In genomic region chr14:67934087-67934486, GRCh38 we compare ENCODE assay signal across 8 cellular contexts.
DNase-seq lines count a peak whose midpoint lies in the region; ATAC-seq and TF ChIP-seq lines count a peak whose summit lies in the region.

No MANE protein-coding gene starts in this region.

- TF ChIP-seq POLR2A in uterus (IDR thresholded peaks at IDR 0.05) = peak in 1 of 2 donors; percentile 10

- H3K36me3 Mint-ChIP-seq in activated T-cell treated with anti-CD3 and anti-CD28 coated beads, Interleukin-2, amount 50 U/mL, for 4 hours (ENCODE audit: insufficient read depth) = peaks cover 7% of the 10 kb centered on the region
- peaks cover 5% of the 10 kb centered on the region for H3K36me3 Mint-ChIP-seq in activated T-cell treated with anti-CD3 and anti-CD28 coated beads, Interleukin-2, amount 50 U/mL, for 24 hours (ENCODE audit: low read depth)
- no peaks in the 10 kb centered on the region for H3K36me3 Mint-ChIP-seq in effector memory CD8-positive, alpha-beta T cell (ENCODE audit: insufficient read depth)

- H3K9me3 Mint-ChIP-seq in activated T-cell treated with anti-CD3 and anti-CD28 coated beads, Interleukin-2, amount 50 U/mL, for 4 hours = peaks cover 18% of the 10 kb centered on the region
- H3K9me3 Mint-ChIP-seq in activated T-cell treated with anti-CD3 and anti-CD28 coated beads, Interleukin-2, amount 50 U/mL, for 24 hours = peaks cover 11% of the 10 kb centered on the region
- no peaks in the 10 kb centered on the region for H3K9me3 Mint-ChIP-seq in effector memory CD8-positive, alpha-beta T cell

- TF ChIP-seq CTCF in LNCAP (IDR thresholded peaks at IDR 0.05) (peak; percentile 79), uterus (IDR thresholded peaks at IDR 0.05) (peak; percentile 74 to 92 (median 78))

- no peaks in the 10 kb centered on the region for H3K27me3 Mint-ChIP-seq in activated T-cell treated with anti-CD3 and anti-CD28 coated beads, Interleukin-2, amount 50 U/mL, for 4 hours (ENCODE audit: low read depth)
- H3K27me3 Mint-ChIP-seq in activated T-cell treated with anti-CD3 and anti-CD28 coated beads, Interleukin-2, amount 50 U/mL, for 24 hours = no peaks in the 10 kb centered on the region
- H3K27me3 Mint-ChIP-seq in effector memory CD8-positive, alpha-beta T cell = no peaks in the 10 kb centered on the region

- H3K9me3 ChIP-seq in uterus = peaks cover 0 to 15% of the 10 kb centered on the region in 2 donors

- no peaks in the 10 kb centered on the region for H3K27me3 ChIP-seq in uterus

- H3K4me3 ChIP-seq in uterus = no peak overlapping the region

- peaks cover 0 to 12% of the 10 kb centered on the region in 2 donors for H3K4me1 ChIP-seq in uterus

- no peaks in the 10 kb centered on the region for H3K36me3 ChIP-seq in uterus

- H3K27ac ChIP-seq in uterus = peak overlapping the region; percentile 77 to 93

- H3K4me3 Mint-ChIP-seq in activated T-cell treated with anti-CD3 and anti-CD28 coated beads, Interleukin-2, amount 50 U/mL, for 4 hours = no peak overlapping the region
- H3K4me3 Mint-ChIP-seq in activated T-cell treated with anti-CD3 and anti-CD28 coated beads, Interleukin-2, amount 50 U/mL, for 24 hours = no peak overlapping the region
- H3K4me3 Mint-ChIP-seq in effector memory CD8-positive, alpha-beta T cell = no peak overlapping the region

- peaks cover 5% of the 10 kb centered on the region for H3K4me1 Mint-ChIP-seq in activated T-cell treated with anti-CD3 and anti-CD28 coated beads, Interleukin-2, amount 50 U/mL, for 4 hours (ENCODE audit: low read depth)
- H3K4me1 Mint-ChIP-seq in activated T-cell treated with anti-CD3 and anti-CD28 coated beads, Interleukin-2, amount 50 U/mL, for 24 hours (ENCODE audit: low read depth) = peaks cover 3% of the 10 kb centered on the region
- H3K4me1 Mint-ChIP-seq in effector memory CD8-positive, alpha-beta T cell (ENCODE audit: low read depth in 2 of 2) = peaks cover 3 to 5% of the 10 kb centered on the region in 2 donors

- peak; percentile 75 to 81 for ATAC-seq in activated T-cell treated with anti-CD3 and anti-CD28 coated beads, Interleukin-2, amount 50 U/mL, for 4 hours
- ATAC-seq in effector memory CD8-positive, alpha-beta T cell (replicated peaks) = peak; percentile 69
- no peak for ATAC-seq in HG03354 (IDR thresholded peaks at IDR 0.05; ENCODE audit: poor library complexity, severe bottlenecking, unreplicated experiment)

- no peak overlapping the region for H3K27ac Mint-ChIP-seq in activated T-cell treated with anti-CD3 and anti-CD28 coated beads, Interleukin-2, amount 50 U/mL, for 24 hours
- H3K27ac Mint-ChIP-seq in effector memory CD8-positive, alpha-beta T cell = no peak overlapping the region

- DNase-seq in activated T-cell treated with anti-CD3 and anti-CD28 coated beads, Interleukin-2, amount 50 U/mL, for 4 hours = no peak
- no peak for DNase-seq in activated T-cell treated with anti-CD3 and anti-CD28 coated beads, Interleukin-2, amount 50 U/mL, for 24 hours
- peak; percentile 91 for DNase-seq in RKO (ENCODE audit: low spot score)
- DNase-seq in effector memory CD8-positive, alpha-beta T cell = peak in 2 of 3 experiments; percentile 5 to 6
- peak; percentile 84 for DNase-seq in medulla oblongata (ENCODE audit: extremely low spot score)
- peak; percentile 33 to 63 for DNase-seq in uterus

- intact Hi-C loops in uterus (cut with DNase I; ENCODE audit: low total_unique reads) = loop anchor here (5.0 kb wide), 1 partner anchor 883 kb away; no protein-coding TSS in a partner anchor

Comparison
In these comparisons a context has a peak if more than half of its experiments do, and no peak if none do; other contexts are left out.
1. DNase-seq: peak in RKO (single experiment), effector memory CD8-positive, alpha-beta T cell (2 of 3), medulla oblongata (single experiment) and uterus (2 of 2); none in activated T-cell treated with anti-CD3 and anti-CD28 coated beads, Interleukin-2, amount 50 U/mL, for 4 hours (single experiment) and activated T-cell treated with anti-CD3 and anti-CD28 coated beads, Interleukin-2, amount 50 U/mL, for 24 hours (single experiment).